Comparison of ENCODE assay signal across 7 cellular contexts in genomic region chr9:6757988-6758417, GRCh38. TPM values are rescaled to one million over a fixed set of nuclear protein-coding genes. Genes with fewer than 3 reads are reported as not detected.
A peak's percentile ranks its signal among the peaks of the same experiment; 100 is the strongest.
DNase-seq lines count a peak whose midpoint lies in the region; ATAC-seq and TF ChIP-seq lines count a peak whose summit lies in the region.

No MANE protein-coding gene starts in this region.

- H3K9me3 ChIP-seq in PC-9 (ENCODE audit: insufficient read depth, low read depth) (no peaks in the 10 kb centered on the region), esophagus (ENCODE audit: control insufficient read depth in 2 of 2, insufficient read depth in 1 of 2, low read depth in 1 of 2, low read length in 1 of 2) (no peaks in the 10 kb centered on the region)

- H3K9me3 Mint-ChIP-seq in neural crest cell, result no peaks in the 10 kb centered on the region

- TF ChIP-seq CTCF in PC-9 (conservative IDR thresholded peaks at IDR 0.05) (no peak), neural crest cell (conservative IDR thresholded peaks at IDR 0.05) (no peak)

- ATAC-seq in GM18520 (IDR thresholded peaks at IDR 0.05; ENCODE audit: unreplicated experiment) (peak; percentile 1), HG02571 (IDR thresholded peaks at IDR 0.05; ENCODE audit: unreplicated experiment) (peak; percentile 20), HG03565 (IDR thresholded peaks at IDR 0.05; ENCODE audit: unreplicated experiment) (no peak)

- H3K4me1 ChIP-seq in PC-9 (replicated peaks; ENCODE audit: insufficient read depth), result peaks cover 12% of the 10 kb centered on the region
- H3K4me1 ChIP-seq in esophagus (ENCODE audit: control insufficient read depth in 2 of 2, insufficient read depth in 2 of 2, low read length in 1 of 2), result peaks cover 0 to 3% of the 10 kb centered on the region in 2 donors

- intact Hi-C loops in PC-9 (cut with micrococcal nuclease; ENCODE audit: unreplicated experiment), result loop anchor here (1.0 to 5.0 kb wide), 2 partner anchors 77 to 346 kb away; partner anchors contain the start of gene UHRF2

- peaks cover 35% of the 10 kb centered on the region for H3K79me2 ChIP-seq in PC-9 (ENCODE audit: low read depth)

- BruUV-seq in PC-9 (replicated peaks; lab: Mats Ljungman, UMichigan), result no TSS peak

- peak overlapping the region; percentile 88 for H2AFZ ChIP-seq in PC-9

- no peaks in the 10 kb centered on the region for H3K36me3 Mint-ChIP-seq in neural crest cell (ENCODE audit: low read depth)

- H3K4me3 ChIP-seq in PC-9, result peak overlapping the region; percentile 86
- H3K4me3 ChIP-seq in esophagus (ENCODE audit: low read depth in 1 of 2, low read length in 2 of 2), result peak overlapping the region; percentile 80 to 99

- H3K27me3 ChIP-seq in PC-9 (ENCODE audit: insufficient read depth, low read depth) (no peaks in the 10 kb centered on the region), esophagus (ENCODE audit: control insufficient read depth in 1 of 2, insufficient read depth in 2 of 2, low read length in 2 of 2) (no peaks in the 10 kb centered on the region)

- H3K27ac Mint-ChIP-seq in neural crest cell (ENCODE audit: unreplicated experiment), result no peak overlapping the region

- CTCF ChIA-PET in PC-9 (lab: Charles Lee), result no interaction called here

- H3K4me1 Mint-ChIP-seq in neural crest cell, result peaks cover 26% of the 10 kb centered on the region

- WGBS in esophagus, 2 donors, result 0% methylated on average over 42 to 50 of the region's 50 CpGs

- peaks cover 8% of the 10 kb centered on the region for H3F3A ChIP-seq in PC-9 (ENCODE audit: insufficient read depth, low read depth)

- H3K27me3 Mint-ChIP-seq in neural crest cell (ENCODE audit: low read depth), result peaks cover 21% of the 10 kb centered on the region

- POLR2A ChIA-PET in PC-9 (lab: Charles Lee; ENCODE audit: unreplicated experiment), result interaction anchor here (0.6 kb wide), 1 partner anchor 54 kb away, joined by 3 read pairs; no protein-coding TSS in a partner anchor

- DNase-seq in PC-9 (no peak), neural crest cell (ENCODE audit: low read depth, low spot score) (no peak), GDM1 (lab: John Stamatoyannopoulos, UW) (no peak)

- H3K36me3 ChIP-seq in PC-9 (ENCODE audit: low read depth) (no peaks in the 10 kb centered on the region), esophagus (ENCODE audit: control insufficient read depth in 2 of 2, insufficient read depth in 2 of 2, low read length in 1 of 2) (no peaks in the 10 kb centered on the region)

- H3K9me2 ChIP-seq in PC-9 (ENCODE audit: insufficient read depth), result no peaks in the 10 kb centered on the region

- peak overlapping the region; percentile 92 for H3K27ac ChIP-seq in PC-9
- peak overlapping the region; percentile 96 to 98 for H3K27ac ChIP-seq in esophagus (ENCODE audit: low read depth in 2 of 2, low read length in 1 of 2)

- peak overlapping the region; percentile 98 for H3K4me3 Mint-ChIP-seq in neural crest cell

- no peaks in the 10 kb centered on the region for H4K20me1 ChIP-seq in PC-9 (ENCODE audit: insufficient read depth)

- peak overlapping the region; percentile 97 for H3K4me2 ChIP-seq in PC-9

RNA-seq across cellular contexts. Expression of gene KDM4C, which starts 0.2 kb away (rescaled TPM):
- total RNA-seq in PC-9 (2021) (11.6 and 12.9 TPM in 2 replicates), neural crest cell (9.4 and 11.2 TPM in 2 replicates)
- 1 to 10 TPM; 5.9 to 8.0 TPM for polyA plus RNA-seq in esophagus
